1 cellular context compared by ENCODE assay signal in the genomic region with DNA sequence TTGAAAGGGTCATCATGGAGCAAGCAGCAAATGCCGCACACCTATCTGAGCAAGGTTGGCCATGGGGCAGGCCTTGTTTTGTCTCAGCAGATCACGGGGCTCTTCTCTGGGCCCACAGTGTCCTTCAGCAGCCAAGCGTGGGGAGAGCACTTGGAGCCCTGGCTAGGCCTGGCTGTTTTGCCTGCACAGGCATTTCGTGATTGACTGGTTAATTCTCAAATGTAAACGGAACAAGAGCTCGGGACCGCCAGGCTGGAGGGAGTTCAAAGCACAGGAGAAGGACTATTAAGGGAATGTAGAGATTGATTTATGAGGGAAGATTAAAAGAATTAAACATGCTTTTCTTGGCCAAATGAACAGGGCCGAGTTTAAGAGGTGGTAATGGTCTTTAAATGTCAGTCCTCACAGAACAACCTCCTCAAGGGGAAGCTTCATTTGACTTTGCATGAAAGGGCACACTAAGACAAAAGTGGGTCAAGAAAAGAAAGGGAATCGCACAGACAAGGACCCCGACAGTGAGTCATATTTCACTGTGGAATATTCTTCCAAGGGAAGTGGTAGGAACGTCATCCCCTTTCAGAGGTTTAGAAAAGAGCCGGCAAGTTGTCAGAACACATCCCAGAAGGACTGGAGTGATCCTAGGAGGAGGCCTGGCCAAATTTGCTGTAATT.
A peak's percentile ranks its signal among the peaks of the same experiment; 100 is the strongest.
TF ChIP-seq lines count a peak whose summit lies in the region.

No MANE protein-coding gene starts in this region.

TF ChIP-seq in HEK293, 187 proteins besides CTCF, POLR2A, EP300 and RAD21 (continued from another document):
- TF ChIP-seq, protein P1, sequence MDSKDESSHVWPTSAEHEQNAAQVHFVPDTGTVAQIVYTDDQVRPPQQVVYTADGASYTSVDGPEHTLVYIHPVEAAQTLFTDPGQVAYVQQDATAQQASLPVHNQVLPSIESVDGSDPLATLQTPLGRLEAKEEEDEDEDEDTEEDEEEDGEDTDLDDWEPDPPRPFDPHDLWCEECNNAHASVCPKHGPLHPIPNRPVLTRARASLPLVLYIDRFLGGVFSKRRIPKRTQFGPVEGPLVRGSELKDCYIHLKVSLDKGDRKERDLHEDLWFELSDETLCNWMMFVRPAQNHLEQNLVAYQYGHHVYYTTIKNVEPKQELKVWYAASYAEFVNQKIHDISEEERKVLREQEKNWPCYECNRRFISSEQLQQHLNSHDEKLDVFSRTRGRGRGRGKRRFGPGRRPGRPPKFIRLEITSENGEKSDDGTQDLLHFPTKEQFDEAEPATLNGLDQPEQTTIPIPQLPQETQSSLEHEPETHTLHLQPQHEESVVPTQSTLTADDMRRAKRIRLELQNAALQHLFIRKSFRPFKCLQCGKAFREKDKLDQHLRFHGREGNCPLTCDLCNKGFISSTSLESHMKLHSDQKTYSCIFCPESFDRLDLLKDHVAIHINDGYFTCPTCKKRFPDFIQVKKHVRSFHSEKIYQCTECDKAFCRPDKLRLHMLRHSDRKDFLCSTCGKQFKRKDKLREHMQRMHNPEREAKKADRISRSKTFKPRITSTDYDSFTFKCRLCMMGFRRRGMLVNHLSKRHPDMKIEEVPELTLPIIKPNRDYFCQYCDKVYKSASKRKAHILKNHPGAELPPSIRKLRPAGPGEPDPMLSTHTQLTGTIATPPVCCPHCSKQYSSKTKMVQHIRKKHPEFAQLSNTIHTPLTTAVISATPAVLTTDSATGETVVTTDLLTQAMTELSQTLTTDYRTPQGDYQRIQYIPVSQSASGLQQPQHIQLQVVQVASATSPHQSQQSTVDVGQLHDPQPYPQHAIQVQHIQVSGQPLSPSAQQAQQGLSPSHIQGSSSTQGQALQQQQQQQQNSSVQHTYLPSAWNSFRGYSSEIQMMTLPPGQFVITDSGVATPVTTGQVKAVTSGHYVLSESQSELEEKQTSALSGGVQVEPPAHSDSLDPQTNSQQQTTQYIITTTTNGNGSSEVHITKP (tag by site-specific recombination; IDR thresholded peaks at IDR 0.05), result 0 out of 2 replicates have a peak, but pooled peaks have one; percentile 23
- TF ChIP-seq ZNF391 (tag by site-specific recombination; IDR thresholded peaks at IDR 0.05; ENCODE audit: borderline replicate concordance, low read depth), result no peak
- 0 out of 2 replicates have a peak, but pooled peaks have one; percentile 37 for TF ChIP-seq ZEB2 (tag by site-specific recombination; IDR thresholded peaks at IDR 0.05)
- TF ChIP-seq ZNF16 (tag by site-specific recombination; IDR thresholded peaks at IDR 0.05; ENCODE audit: low read depth), result no peak
- no peak for TF ChIP-seq ZNF175 (tag by site-specific recombination; IDR thresholded peaks at IDR 0.05)
- peak; percentile 70 for TF ChIP-seq ZXDB (tag by site-specific recombination; IDR thresholded peaks at IDR 0.05)
- TF ChIP-seq, protein P2, sequence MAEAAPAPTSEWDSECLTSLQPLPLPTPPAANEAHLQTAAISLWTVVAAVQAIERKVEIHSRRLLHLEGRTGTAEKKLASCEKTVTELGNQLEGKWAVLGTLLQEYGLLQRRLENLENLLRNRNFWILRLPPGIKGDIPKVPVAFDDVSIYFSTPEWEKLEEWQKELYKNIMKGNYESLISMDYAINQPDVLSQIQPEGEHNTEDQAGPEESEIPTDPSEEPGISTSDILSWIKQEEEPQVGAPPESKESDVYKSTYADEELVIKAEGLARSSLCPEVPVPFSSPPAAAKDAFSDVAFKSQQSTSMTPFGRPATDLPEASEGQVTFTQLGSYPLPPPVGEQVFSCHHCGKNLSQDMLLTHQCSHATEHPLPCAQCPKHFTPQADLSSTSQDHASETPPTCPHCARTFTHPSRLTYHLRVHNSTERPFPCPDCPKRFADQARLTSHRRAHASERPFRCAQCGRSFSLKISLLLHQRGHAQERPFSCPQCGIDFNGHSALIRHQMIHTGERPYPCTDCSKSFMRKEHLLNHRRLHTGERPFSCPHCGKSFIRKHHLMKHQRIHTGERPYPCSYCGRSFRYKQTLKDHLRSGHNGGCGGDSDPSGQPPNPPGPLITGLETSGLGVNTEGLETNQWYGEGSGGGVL (tag by site-specific recombination; IDR thresholded peaks at IDR 0.05), result no peak
- TF ChIP-seq, protein P3, sequence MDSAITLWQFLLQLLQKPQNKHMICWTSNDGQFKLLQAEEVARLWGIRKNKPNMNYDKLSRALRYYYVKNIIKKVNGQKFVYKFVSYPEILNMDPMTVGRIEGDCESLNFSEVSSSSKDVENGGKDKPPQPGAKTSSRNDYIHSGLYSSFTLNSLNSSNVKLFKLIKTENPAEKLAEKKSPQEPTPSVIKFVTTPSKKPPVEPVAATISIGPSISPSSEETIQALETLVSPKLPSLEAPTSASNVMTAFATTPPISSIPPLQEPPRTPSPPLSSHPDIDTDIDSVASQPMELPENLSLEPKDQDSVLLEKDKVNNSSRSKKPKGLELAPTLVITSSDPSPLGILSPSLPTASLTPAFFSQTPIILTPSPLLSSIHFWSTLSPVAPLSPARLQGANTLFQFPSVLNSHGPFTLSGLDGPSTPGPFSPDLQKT (IDR thresholded peaks at IDR 0.05; ENCODE audit: borderline replicate concordance, low read depth, low read length), result no peak
- peak; percentile 60; the same call in 1 of the 2 replicates for TF ChIP-seq OSR2 (tag by site-specific recombination; IDR thresholded peaks at IDR 0.05)
- TF ChIP-seq ZNF777 (tag by site-specific recombination; IDR thresholded peaks at IDR 0.05; ENCODE audit: borderline replicate concordance), result no peak
- TF ChIP-seq, protein P4, sequence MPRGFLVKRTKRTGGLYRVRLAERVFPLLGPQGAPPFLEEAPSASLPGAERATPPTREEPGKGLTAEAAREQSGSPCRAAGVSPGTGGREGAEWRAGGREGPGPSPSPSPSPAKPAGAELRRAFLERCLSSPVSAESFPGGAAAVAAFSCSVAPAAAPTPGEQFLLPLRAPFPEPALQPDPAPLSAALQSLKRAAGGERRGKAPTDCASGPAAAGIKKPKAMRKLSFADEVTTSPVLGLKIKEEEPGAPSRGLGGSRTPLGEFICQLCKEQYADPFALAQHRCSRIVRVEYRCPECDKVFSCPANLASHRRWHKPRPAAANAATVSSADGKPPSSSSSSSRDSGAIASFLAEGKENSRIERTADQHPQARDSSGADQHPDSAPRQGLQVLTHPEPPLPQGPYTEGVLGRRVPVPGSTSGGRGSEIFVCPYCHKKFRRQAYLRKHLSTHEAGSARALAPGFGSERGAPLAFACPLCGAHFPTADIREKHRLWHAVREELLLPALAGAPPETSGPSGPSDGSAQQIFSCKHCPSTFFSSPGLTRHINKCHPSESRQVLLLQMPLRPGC (tag by site-specific recombination; IDR thresholded peaks at IDR 0.05), result peak; percentile 31; the same call in 1 of the 2 replicates
- TF ChIP-seq ZNF133 (tag by site-specific recombination; IDR thresholded peaks at IDR 0.05), result no peak
- peak; percentile 70; the same call in 1 of the 2 replicates for TF ChIP-seq TCF7L2 (IDR thresholded peaks at IDR 0.05; ENCODE audit: borderline replicate concordance, low read depth, low read length)
- no peak for TF ChIP-seq KLF7 (tag by site-specific recombination; IDR thresholded peaks at IDR 0.05; ENCODE audit: borderline replicate concordance)
- TF ChIP-seq MZF1 (tag by site-specific recombination; IDR thresholded peaks at IDR 0.05; ENCODE audit: borderline replicate concordance), result peak; percentile 62; the same call in 1 of the 2 replicates
- TF ChIP-seq ZNF335 (tag by site-specific recombination; conservative IDR thresholded peaks at IDR 0.05), result 0 out of 2 replicates have a peak, but pooled peaks have one; percentile 24
- peak; percentile 78 for TF ChIP-seq WT1 (tag by site-specific recombination; IDR thresholded peaks at IDR 0.05)
- TF ChIP-seq, protein P5, sequence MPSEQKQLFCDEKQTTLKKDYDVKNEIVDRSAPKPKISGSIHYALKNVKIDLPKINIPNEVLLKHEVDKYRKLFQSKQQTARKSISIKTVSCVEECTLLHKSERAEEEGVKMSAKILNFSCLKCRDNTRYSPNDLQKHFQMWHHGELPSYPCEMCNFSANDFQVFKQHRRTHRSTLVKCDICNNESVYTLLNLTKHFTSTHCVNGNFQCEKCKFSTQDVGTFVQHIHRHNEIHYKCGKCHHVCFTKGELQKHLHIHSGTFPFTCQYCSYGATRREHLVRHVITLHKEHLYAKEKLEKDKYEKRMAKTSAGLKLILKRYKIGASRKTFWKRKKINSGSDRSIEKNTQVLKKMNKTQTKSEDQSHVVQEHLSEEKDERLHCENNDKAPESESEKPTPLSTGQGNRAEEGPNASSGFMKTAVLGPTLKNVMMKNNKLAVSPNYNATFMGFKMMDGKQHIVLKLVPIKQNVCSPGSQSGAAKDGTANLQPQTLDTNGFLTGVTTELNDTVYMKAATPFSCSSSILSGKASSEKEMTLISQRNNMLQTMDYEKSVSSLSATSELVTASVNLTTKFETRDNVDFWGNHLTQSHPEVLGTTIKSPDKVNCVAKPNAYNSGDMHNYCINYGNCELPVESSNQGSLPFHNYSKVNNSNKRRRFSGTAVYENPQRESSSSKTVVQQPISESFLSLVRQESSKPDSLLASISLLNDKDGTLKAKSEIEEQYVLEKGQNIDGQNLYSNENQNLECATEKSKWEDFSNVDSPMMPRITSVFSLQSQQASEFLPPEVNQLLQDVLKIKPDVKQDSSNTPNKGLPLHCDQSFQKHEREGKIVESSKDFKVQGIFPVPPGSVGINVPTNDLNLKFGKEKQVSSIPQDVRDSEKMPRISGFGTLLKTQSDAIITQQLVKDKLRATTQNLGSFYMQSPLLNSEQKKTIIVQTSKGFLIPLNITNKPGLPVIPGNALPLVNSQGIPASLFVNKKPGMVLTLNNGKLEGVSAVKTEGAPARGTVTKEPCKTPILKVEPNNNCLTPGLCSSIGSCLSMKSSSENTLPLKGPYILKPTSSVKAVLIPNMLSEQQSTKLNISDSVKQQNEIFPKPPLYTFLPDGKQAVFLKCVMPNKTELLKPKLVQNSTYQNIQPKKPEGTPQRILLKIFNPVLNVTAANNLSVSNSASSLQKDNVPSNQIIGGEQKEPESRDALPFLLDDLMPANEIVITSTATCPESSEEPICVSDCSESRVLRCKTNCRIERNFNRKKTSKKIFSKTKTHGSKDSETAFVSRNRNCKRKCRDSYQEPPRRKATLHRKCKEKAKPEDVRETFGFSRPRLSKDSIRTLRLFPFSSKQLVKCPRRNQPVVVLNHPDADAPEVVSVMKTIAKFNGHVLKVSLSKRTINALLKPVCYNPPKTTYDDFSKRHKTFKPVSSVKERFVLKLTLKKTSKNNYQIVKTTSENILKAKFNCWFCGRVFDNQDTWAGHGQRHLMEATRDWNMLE (tag by site-specific recombination; conservative IDR thresholded peaks at IDR 0.05; ENCODE audit: low read depth), result no peak
TF ChIP-seq in HEK293: peak in this region for 16.
